In genomic region chr1:25492323-25492722, GRCh38 we compare ENCODE assay signal across 19 cellular contexts.
"Had no signal": no experiment of that assay in that cellular context is flagged by ENCODE, and none has a peak within 500 bp of the region (broad histone marks: within the 10 kb centered on the region; RNA-seq: fewer than 3 reads in every experiment).

No MANE protein-coding gene starts in this region.

- H3K9me3 ChIP-seq: colonic mucosa, esophagus squamous epithelium, left lung, prostate gland, right atrium auricular region, tibial nerve, uterus had no signal

- H3K4me1 ChIP-seq: colonic mucosa, esophagus squamous epithelium, left lung, prostate gland, right atrium auricular region, tibial nerve, uterus had no signal

- H2AFZ ChIP-seq: hepatocyte had no signal

- H3K4me2 ChIP-seq: hepatocyte had no signal

- DNase-seq: activated CD4-positive, alpha-beta T cell treated with anti-CD3 and anti-CD28 coated beads for 1 hour; activated gamma-delta T cell; activated naive CD8-positive, alpha-beta T cell treated with anti-CD3 and anti-CD28 coated beads, Interleukin-2, amount 10 ng/mL, durations not matched to agents 7 days and 5 days; activated T-cell treated with anti-CD3 and anti-CD28 coated beads, Interleukin-2, amount 50 U/mL, for 72 hours; central memory CD4-positive, alpha-beta T cell; colonic mucosa; esophagus squamous epithelium; left lung; stimulated activated CD4-positive, alpha-beta T cell treated with anti-CD3 and anti-CD28 coated beads, Interleukin-12 subunit alpha, Interleukin-12 subunit beta, amount 100 ng/mL, for 4 hours; stimulated activated CD4-positive, alpha-beta T cell treated with anti-CD3 and anti-CD28 coated beads, Interleukin-1b, Interleukin-23, amount 100 ng/mL, for 48 hours; stimulated activated naive CD4-positive, alpha-beta T cell treated with Interleukin-2 at 50 U/mL for 16 hours; uterus had no signal

- ATAC-seq: activated T-cell treated with anti-CD3 and anti-CD28 coated beads, Interleukin-2, amount 50 U/mL, for 72 hours; left lung had no signal

- H3K27me3 Mint-ChIP-seq: activated naive CD8-positive, alpha-beta T cell treated with anti-CD3 and anti-CD28 coated beads, Interleukin-2, amount 10 ng/mL, durations not matched to agents 7 days and 5 days; brain had no signal

- H3K36me3 ChIP-seq: uterus had no signal

- H3K9me3 Mint-ChIP-seq: activated naive CD8-positive, alpha-beta T cell treated with anti-CD3 and anti-CD28 coated beads, Interleukin-2, amount 10 ng/mL, durations not matched to agents 7 days and 5 days; activated T-cell treated with anti-CD3 and anti-CD28 coated beads, Interleukin-2, amount 50 U/mL, for 72 hours; brain; T-helper 1 cell treated with Interleukin-12 subunit alpha and Interleukin-12 subunit beta and Interleukin-4 antibody, amounts not matched to agents 30 μg/mL and 1 μg/mL, for 36 hours had no signal

- H3K27me3 ChIP-seq: colonic mucosa, esophagus squamous epithelium, hepatocyte, left lung, right atrium auricular region, tibial nerve, uterus had no signal

- H3K4me3 ChIP-seq: colonic mucosa, esophagus squamous epithelium, hepatocyte, left lung, prostate gland, right atrium auricular region, tibial nerve, uterus had no signal

- H3K4me1 Mint-ChIP-seq: brain had no signal

- H3K4me3 Mint-ChIP-seq: activated naive CD8-positive, alpha-beta T cell treated with anti-CD3 and anti-CD28 coated beads, Interleukin-2, amount 10 ng/mL, durations not matched to agents 7 days and 5 days; activated T-cell treated with anti-CD3 and anti-CD28 coated beads, Interleukin-2, amount 50 U/mL, for 72 hours; brain; T-helper 1 cell treated with Interleukin-12 subunit alpha and Interleukin-12 subunit beta and Interleukin-4 antibody, amounts not matched to agents 30 μg/mL and 1 μg/mL, for 36 hours had no signal

- H3K27ac ChIP-seq: colonic mucosa, esophagus squamous epithelium, hepatocyte, left lung, prostate gland, right atrium auricular region, tibial nerve, uterus, VCaP had no signal

- H3K79me2 ChIP-seq: hepatocyte had no signal

- H3K27ac Mint-ChIP-seq: activated naive CD8-positive, alpha-beta T cell treated with anti-CD3 and anti-CD28 coated beads, Interleukin-2, amount 10 ng/mL, durations not matched to agents 7 days and 5 days; activated T-cell treated with anti-CD3 and anti-CD28 coated beads, Interleukin-2, amount 50 U/mL, for 72 hours; T-helper 1 cell treated with Interleukin-12 subunit alpha and Interleukin-12 subunit beta and Interleukin-4 antibody, amounts not matched to agents 30 μg/mL and 1 μg/mL, for 36 hours had no signal
